In the genomic region with DNA sequence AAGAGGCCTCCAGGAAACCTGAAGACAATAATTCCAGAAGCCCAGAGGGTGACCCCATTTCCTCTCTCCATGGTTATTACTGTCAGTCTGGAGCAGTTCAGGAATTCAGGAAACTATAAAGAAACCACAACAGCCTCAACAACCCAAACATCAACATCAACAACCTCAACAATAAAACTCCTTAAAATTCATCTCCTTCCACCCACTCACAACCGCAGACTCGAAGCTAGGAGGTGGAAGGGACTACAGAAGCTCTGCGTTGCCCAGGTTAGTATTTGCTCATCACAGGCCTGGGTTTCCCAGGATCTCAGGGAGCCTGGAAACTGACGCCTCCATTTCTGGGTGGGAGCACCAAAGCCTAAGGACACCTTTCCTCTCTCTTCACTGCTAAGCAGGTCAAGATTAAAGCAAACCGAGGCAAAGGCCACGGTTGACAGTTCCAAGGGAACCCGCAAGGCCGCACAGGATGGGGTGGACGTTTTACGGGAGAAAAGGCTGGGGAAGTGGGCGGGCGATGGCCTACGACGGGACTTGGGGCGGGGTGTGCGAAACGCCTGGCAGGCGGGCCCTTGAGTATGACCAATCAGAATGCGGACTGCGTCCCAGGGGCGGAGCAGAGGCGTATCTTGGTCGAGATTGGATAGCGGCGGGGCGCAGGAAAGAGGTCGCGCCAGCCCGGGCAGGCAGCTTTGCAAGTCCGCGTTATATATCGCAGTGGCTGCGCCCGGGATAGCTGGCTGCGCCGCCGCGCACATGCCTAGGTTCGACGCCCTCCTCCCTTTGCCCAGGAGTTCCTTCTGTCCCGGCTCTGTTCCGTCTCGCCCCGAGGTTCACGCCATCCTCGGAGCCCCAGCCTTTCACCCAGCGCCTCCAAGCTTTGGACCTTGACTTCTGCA, we compare ENCODE assay signal across 8 cellular contexts. TPM values are rescaled to one million over a fixed set of nuclear protein-coding genes. Genes with fewer than 3 reads are reported as not detected.
DNase-seq lines count a peak whose midpoint lies in the region; ATAC-seq lines count a peak whose summit lies in the region.

A gene with protein sequence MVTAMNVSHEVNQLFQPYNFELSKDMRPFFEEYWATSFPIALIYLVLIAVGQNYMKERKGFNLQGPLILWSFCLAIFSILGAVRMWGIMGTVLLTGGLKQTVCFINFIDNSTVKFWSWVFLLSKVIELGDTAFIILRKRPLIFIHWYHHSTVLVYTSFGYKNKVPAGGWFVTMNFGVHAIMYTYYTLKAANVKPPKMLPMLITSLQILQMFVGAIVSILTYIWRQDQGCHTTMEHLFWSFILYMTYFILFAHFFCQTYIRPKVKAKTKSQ (plus strand): TSS at position 654 of the 896 bp plus-strand sequence. CDS start 250 bp downstream, outside the sequence.

- peak; percentile 91 for ATAC-seq in HG03159 (IDR thresholded peaks at IDR 0.05; ENCODE audit: unreplicated experiment)

- no peaks in the 10 kb centered on the region for H3K27me3 ChIP-seq in endocrine pancreas (ENCODE audit: control insufficient read depth, insufficient read depth, low read length)

- peak; percentile 10 for DNase-seq in NCI-H2107 treated with DMSO at 0.1 percent for 48 hours (lab: John Stamatoyannopoulos, UW; ENCODE audit: unreplicated experiment)
- no peak for DNase-seq in NCI-H2107 (lab: John Stamatoyannopoulos, UW)
- peak; percentile 79 for DNase-seq in NCI-H774 (lab: John Stamatoyannopoulos, UW)
- DNase-seq in activated CD8-positive, alpha-beta memory T cell treated with anti-CD3 and anti-CD28 coated beads, Interleukin-2, amount 50 U/mL, for 24 hours (ENCODE audit: extremely low read depth), result peak; percentile 70
- DNase-seq in mesenteric fat pad (ENCODE audit: low spot score), result peak; percentile 96
- DNase-seq in stimulated activated CD8-positive, alpha-beta memory T cell treated with anti-CD3 and anti-CD28 coated beads, Interleukin-12 subunit alpha, Interleukin-12 subunit beta, amount 100 ng/mL, for 24 hours (ENCODE audit: extremely low read depth), result peak; percentile 57

- H3K9ac ChIP-seq in endocrine pancreas (ENCODE audit: control insufficient read depth, insufficient read depth, low read length), result peak within 1 kb of the TSS; percentile 3

- no peak within 1 kb of the TSS for H3K4me3 ChIP-seq in endocrine pancreas (ENCODE audit: control insufficient read depth, insufficient read depth, low read length)

- no peaks in the 10 kb centered on the region for H3K4me1 ChIP-seq in endocrine pancreas (ENCODE audit: control insufficient read depth, insufficient read depth, low read length)

- no peaks in the 10 kb centered on the region for H3K9me3 ChIP-seq in endocrine pancreas (ENCODE audit: control insufficient read depth, low read length)

- H3K36me3 ChIP-seq in endocrine pancreas (ENCODE audit: control insufficient read depth, insufficient read depth, low read length), result no peaks in the 10 kb centered on the region

RNA-seq across cellular contexts. Expression of the gene that starts here (rescaled TPM):
- total RNA-seq in mesenteric fat pad, result 7.2 TPM
